15 cellular contexts compared by ENCODE assay signal in genomic region chr7:29871787-29872398, GRCh38.
DNase-seq lines count a peak whose midpoint lies in the region; TF ChIP-seq lines count a peak whose summit lies in the region.
"Had no signal": no experiment of that assay in that cellular context is flagged by ENCODE, and none has a peak within 500 bp of the region (broad histone marks: within the 10 kb centered on the region; RNA-seq: fewer than 3 reads in every experiment).

No MANE protein-coding gene starts in this region.

- H3K27me3 ChIP-seq in adipocyte (replicated peaks; ENCODE audit: control insufficient read depth, insufficient read depth, low read length), result no peaks in the 10 kb centered on the region
- H3K27me3 ChIP-seq: heart right ventricle had no signal

- H3K9me3 ChIP-seq in adipocyte (ENCODE audit: control insufficient read depth, low read length), result no peaks in the 10 kb centered on the region
- H3K9me3 ChIP-seq: Caco-2, heart right ventricle had no signal

- peaks cover 2% of the 10 kb centered on the region for H3K4me1 ChIP-seq in adipocyte (ENCODE audit: control insufficient read depth, insufficient read depth, low read length)
- H3K4me1 ChIP-seq: Caco-2 had no signal

- no peak for TF ChIP-seq CTCF in fibroblast of the aortic adventitia (IDR thresholded peaks at IDR 0.05; ENCODE audit: insufficient read depth, low read length)

- H3K4me3 ChIP-seq in adipocyte (ENCODE audit: low read length) (no peak overlapping the region), fibroblast of the aortic adventitia (ENCODE audit: low read depth, low read length) (no peak overlapping the region)
- H3K4me3 ChIP-seq: heart right ventricle had no signal

- H3K36me3 ChIP-seq in adipocyte (ENCODE audit: control insufficient read depth, insufficient read depth, low read length, severe bottlenecking), result no peaks in the 10 kb centered on the region
- H3K36me3 ChIP-seq: heart right ventricle had no signal

- intact Hi-C loops in posterior vena cava (cut with DNase I), result no loop called here

- DNase-seq in SKM-1 treated with dmso at 0.1 percent for 144 hours (lab: John Stamatoyannopoulos, UW; ENCODE audit: unreplicated experiment) (peak; percentile 29), SKM-1 (lab: John Stamatoyannopoulos, UW; ENCODE audit: unreplicated experiment) (no peak), adipocyte (ENCODE audit: low read depth) (peak; percentile 82), fibroblast of the aortic adventitia (ENCODE audit: low read depth) (peak; percentile 78), stromal cell of bone marrow (ENCODE audit: low read depth) (peak; percentile 34), posterior vena cava (ENCODE audit: low spot score) (no peak), DMS114 treated with DMSO at 0.1 percent for 48 hours (lab: John Stamatoyannopoulos, UW; ENCODE audit: unreplicated experiment) (no peak)
- no peak for DNase-seq in activated CD4-positive, CD25-positive, alpha-beta regulatory T cell (lab: John Stamatoyannopoulos, UW)
- DNase-seq: activated CD4-positive, alpha-beta T cell treated with anti-CD3 and anti-CD28 coated beads for 1 hour; Caco-2; GF-D8; heart right ventricle; kidney; stimulated activated CD4-positive, alpha-beta T cell treated with anti-CD3 and anti-CD28 coated beads, Interleukin-12 subunit alpha, Interleukin-12 subunit beta, amount 100 ng/mL, for 4 hours; substantia nigra had no signal

- no peak overlapping the region for H3K9ac ChIP-seq in adipocyte (ENCODE audit: low read length)

Comparison
In these comparisons a context has a peak if more than half of its experiments do, and no peak if none do; other contexts are left out.
1. DNase-seq: peak in SKM-1 treated with dmso at 0.1 percent for 144 hours (single experiment), adipocyte (single experiment), fibroblast of the aortic adventitia (single experiment) and stromal cell of bone marrow (single experiment); none in SKM-1 (single experiment), activated CD4-positive, CD25-positive, alpha-beta regulatory T cell (0 of 4), posterior vena cava (single experiment) and DMS114 treated with DMSO at 0.1 percent for 48 hours (single experiment).